14 cellular contexts compared by ENCODE assay signal in genomic region chr2:211512746-211513145, GRCh38.
DNase-seq lines count a peak whose midpoint lies in the region.
"Had no signal": no experiment of that assay in that cellular context is flagged by ENCODE, and none has a peak within 500 bp of the region (broad histone marks: within the 10 kb centered on the region; RNA-seq: fewer than 3 reads in every experiment).

No MANE protein-coding gene starts in this region.

- peak; percentile 59 for DNase-seq in Caki2 (ENCODE audit: low read depth)
- peak; percentile 17 for DNase-seq in NCI-H69 (lab: John Stamatoyannopoulos, UW)
- DNase-seq in kidney tubule cell (ENCODE audit: low spot score): peak; percentile 82
- DNase-seq in renal cortical epithelial cell (ENCODE audit: low read depth): peak; percentile 68
- no peak for DNase-seq in AML-193 (lab: John Stamatoyannopoulos, UW)
- no peak for DNase-seq in NCI-H774 (lab: John Stamatoyannopoulos, UW)
- no peak for DNase-seq in NCI-H1694 treated with DMSO at 0.1 percent for 48 hours (lab: John Stamatoyannopoulos, UW)
- DNase-seq: COR-L47; HFFc6; KBM-7; NCI-H1105 treated with DMSO at 0.1 percent for 48 hours; NCI-H187 treated with DMSO at 0.1 percent for 48 hours; NK-92 treated with Interleukin-12 subunit alpha and Interleukin-12 subunit beta, amount 100 ng/mL, for 24 hours; Peyer's patch had no signal

- in situ Hi-C loops in Caki2 (cut with HindIII; ENCODE audit: low pct_unique_long_range_greater_than_20kb, low sequenced_read_pairs): no loop called here

Comparison
In these comparisons a context has a peak if more than half of its experiments do, and no peak if none do; other contexts are left out.
1. DNase-seq: peak in Caki2 (single experiment), NCI-H69 (single experiment), kidney tubule cell (single experiment) and renal cortical epithelial cell (single experiment); none in AML-193 (0 of 2), NCI-H774 (single experiment) and NCI-H1694 treated with DMSO at 0.1 percent for 48 hours (single experiment).